Comparison of ENCODE assay signal across 8 cellular contexts in the genomic region with DNA sequence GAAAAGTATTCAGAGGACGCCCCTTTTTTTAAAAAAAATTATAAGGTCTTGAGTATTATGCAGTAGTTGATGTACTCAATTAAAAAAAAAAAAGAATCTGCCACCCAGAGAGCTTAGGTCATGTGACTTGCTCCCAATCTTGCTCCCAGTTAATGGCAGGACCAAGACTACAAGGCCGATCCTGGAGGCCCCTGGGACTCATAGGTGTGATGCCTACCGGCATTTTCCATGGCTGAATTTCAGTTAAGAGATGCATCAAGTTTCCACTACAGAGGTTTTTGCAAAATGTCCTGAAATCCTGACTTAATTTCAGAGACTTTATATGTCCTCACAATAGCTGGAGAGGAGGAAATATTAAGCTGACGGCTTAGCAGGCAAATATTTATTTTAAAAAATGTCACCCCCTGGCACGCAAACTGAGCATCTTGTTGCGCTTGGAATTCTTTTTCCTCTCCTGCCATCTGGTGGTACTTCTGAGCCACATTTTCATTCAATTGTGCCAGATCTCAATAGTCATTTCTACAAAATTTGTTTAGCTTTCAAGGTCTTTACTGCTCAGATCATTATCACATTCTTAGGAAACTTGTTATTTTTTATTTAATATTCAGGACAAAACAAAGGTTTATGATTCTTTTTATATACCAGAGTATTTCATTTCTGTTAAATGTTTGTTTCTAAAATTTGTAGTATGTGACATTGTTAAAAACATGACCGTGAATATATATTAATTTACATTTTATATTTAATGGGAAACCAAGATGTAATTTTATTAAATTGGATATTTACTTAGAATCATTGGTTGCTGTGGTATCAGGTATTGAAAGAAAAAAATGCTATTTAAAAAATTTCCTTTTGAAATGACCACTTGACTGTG.
DNase-seq lines count a peak whose midpoint lies in the region; ATAC-seq and TF ChIP-seq lines count a peak whose summit lies in the region.

No MANE protein-coding gene starts in this region.

- H3K27ac ChIP-seq in HEK293 (ENCODE audit: extremely low read depth, low read depth, low read length) (no peak overlapping the region), RWPE1 (no peak overlapping the region)

- no peaks in the 10 kb centered on the region; the same call in 1 of the 2 replicates for H3K4me1 ChIP-seq in HEK293 (ENCODE audit: control insufficient read depth, insufficient read depth, low read length)

- no peaks in the 10 kb centered on the region for H3K36me3 ChIP-seq in HEK293 (ENCODE audit: control insufficient read depth in 2 of 2, insufficient read depth in 1 of 2, low read length in 2 of 2)

- POLR2A ChIA-PET in HEK293 (lab: Yijun Ruan, JAX): no interaction called here
- POLR2A ChIA-PET in RWPE1 (lab: Yijun Ruan, JAX; ENCODE audit: low non-redundant PET): no interaction called here

- CTCF ChIA-PET in HEK293 (lab: Yijun Ruan, JAX): interaction anchor here (0.6 to 2.3 kb wide), 15 partner anchors 15 to 687 kb away, joined by 3 to 12 read pairs (median 4); no protein-coding TSS in a partner anchor
- CTCF ChIA-PET in RWPE1 (lab: Yijun Ruan, JAX): interaction anchor here (0.6 to 1.4 kb wide), 7 partner anchors 12 to 761 kb away, joined by 3 to 4 read pairs (median 3); no protein-coding TSS in a partner anchor

- H3K9me3 ChIP-seq in HEK293 (ENCODE audit: control insufficient read depth, insufficient read depth, low read depth, low read length): no peaks in the 10 kb centered on the region

- peak; percentile 4 to 14 for DNase-seq in AML-193 (lab: John Stamatoyannopoulos, UW)
- DNase-seq in RWPE1 (ENCODE audit: low spot score): peak; percentile 34
- DNase-seq in fibroblast of pulmonary artery (ENCODE audit: low read depth): peak; percentile 82
- DNase-seq in retinal pigment epithelial cell (ENCODE audit: low read depth): no peak
- DNase-seq in stimulated activated CD4-positive, alpha-beta T cell treated with anti-CD3 and anti-CD28 coated beads, Interleukin-2, amount 100 ng/mL, for 24 hours: no peak
- DNase-seq in GDM1 (lab: John Stamatoyannopoulos, UW): no peak

- ATAC-seq in GM19395 (IDR thresholded peaks at IDR 0.05; ENCODE audit: unreplicated experiment): no peak

- H3K4me3 ChIP-seq in HEK293 (ENCODE audit: low read depth, low read length) (no peak overlapping the region), fibroblast of pulmonary artery (replicated peaks; ENCODE audit: low read depth, low read length) (no peak overlapping the region), retinal pigment epithelial cell (ENCODE audit: low read length) (no peak overlapping the region)

- TF ChIP-seq CTCF in HEK293 (tag by site-specific recombination; IDR thresholded peaks at IDR 0.05) (peak; percentile 64; the same call in 1 of the 2 replicates), RWPE1 (conservative IDR thresholded peaks at IDR 0.05; ENCODE audit: low read depth) (peak; percentile 72), fibroblast of pulmonary artery (IDR thresholded peaks at IDR 0.05; ENCODE audit: low read length, missing control alignments) (peak; percentile 72), retinal pigment epithelial cell (conservative IDR thresholded peaks at IDR 0.05; ENCODE audit: low read depth, low read length) (peak; percentile 65)

TF ChIP-seq in HEK293, 187 proteins besides CTCF, POLR2A, EP300 and RAD21:
- TF ChIP-seq ZNF335 (tag by site-specific recombination; conservative IDR thresholded peaks at IDR 0.05) (peak; percentile 63), YY2 (tag by site-specific recombination; IDR thresholded peaks at IDR 0.05) (0 out of 2 replicates have a peak, but pooled peaks have one; percentile 28), KLF1 (tag by site-specific recombination; IDR thresholded peaks at IDR 0.05) (no peak), ZNF654 (tag by site-specific recombination; IDR thresholded peaks at IDR 0.05; ENCODE audit: low read depth) (peak; percentile 94), ZBTB8A (tag by site-specific recombination; IDR thresholded peaks at IDR 0.05) (no peak; the same call in 1 of the 2 replicates), SCRT2 (tag by site-specific recombination; IDR thresholded peaks at IDR 0.05) (peak; percentile 94), FEZF1 (tag by site-specific recombination; IDR thresholded peaks at IDR 0.05) (peak; percentile 49; the same call in 1 of the 2 replicates), IKZF3 (tag by site-specific recombination; IDR thresholded peaks at IDR 0.05) (0 out of 2 replicates have a peak, but pooled peaks have one; percentile 53), ZNF10 (tag by site-specific recombination; IDR thresholded peaks at IDR 0.05) (no peak), ZFP69B (tag by site-specific recombination; IDR thresholded peaks at IDR 0.05) (0 out of 2 replicates have a peak, but pooled peaks have one; percentile 40), ZSCAN30 (tag by site-specific recombination; IDR thresholded peaks at IDR 0.05) (0 out of 2 replicates have a peak, but pooled peaks have one; percentile 16), ZNF558 (tag by site-specific recombination; IDR thresholded peaks at IDR 0.05) (peak; percentile 49; the same call in 1 of the 2 replicates), ZNF660 (tag by site-specific recombination; IDR thresholded peaks at IDR 0.05) (0 out of 2 replicates have a peak, but pooled peaks have one; percentile 14), ZNF184 (tag by site-specific recombination; IDR thresholded peaks at IDR 0.05) (peak; percentile 13; the same call in 1 of the 2 replicates), ZNF16 (tag by site-specific recombination; IDR thresholded peaks at IDR 0.05; ENCODE audit: low read depth) (no peak), ZBTB20 (tag by site-specific recombination; IDR thresholded peaks at IDR 0.05) (peak; percentile 43; the same call in 1 of the 2 replicates), GLIS2 (tag by site-specific recombination; IDR thresholded peaks at IDR 0.05) (0 out of 2 replicates have a peak, but pooled peaks have one; percentile 13), ZBTB17 (tag by site-specific recombination; IDR thresholded peaks at IDR 0.05) (peak; percentile 62), ZNF302 (tag by site-specific recombination; IDR thresholded peaks at IDR 0.05; ENCODE audit: low read depth) (no peak), GLIS1 (tag by site-specific recombination; IDR thresholded peaks at IDR 0.05) (peak; percentile 52; the same call in 1 of the 2 replicates)
- TF ChIP-seq, protein P1, sequence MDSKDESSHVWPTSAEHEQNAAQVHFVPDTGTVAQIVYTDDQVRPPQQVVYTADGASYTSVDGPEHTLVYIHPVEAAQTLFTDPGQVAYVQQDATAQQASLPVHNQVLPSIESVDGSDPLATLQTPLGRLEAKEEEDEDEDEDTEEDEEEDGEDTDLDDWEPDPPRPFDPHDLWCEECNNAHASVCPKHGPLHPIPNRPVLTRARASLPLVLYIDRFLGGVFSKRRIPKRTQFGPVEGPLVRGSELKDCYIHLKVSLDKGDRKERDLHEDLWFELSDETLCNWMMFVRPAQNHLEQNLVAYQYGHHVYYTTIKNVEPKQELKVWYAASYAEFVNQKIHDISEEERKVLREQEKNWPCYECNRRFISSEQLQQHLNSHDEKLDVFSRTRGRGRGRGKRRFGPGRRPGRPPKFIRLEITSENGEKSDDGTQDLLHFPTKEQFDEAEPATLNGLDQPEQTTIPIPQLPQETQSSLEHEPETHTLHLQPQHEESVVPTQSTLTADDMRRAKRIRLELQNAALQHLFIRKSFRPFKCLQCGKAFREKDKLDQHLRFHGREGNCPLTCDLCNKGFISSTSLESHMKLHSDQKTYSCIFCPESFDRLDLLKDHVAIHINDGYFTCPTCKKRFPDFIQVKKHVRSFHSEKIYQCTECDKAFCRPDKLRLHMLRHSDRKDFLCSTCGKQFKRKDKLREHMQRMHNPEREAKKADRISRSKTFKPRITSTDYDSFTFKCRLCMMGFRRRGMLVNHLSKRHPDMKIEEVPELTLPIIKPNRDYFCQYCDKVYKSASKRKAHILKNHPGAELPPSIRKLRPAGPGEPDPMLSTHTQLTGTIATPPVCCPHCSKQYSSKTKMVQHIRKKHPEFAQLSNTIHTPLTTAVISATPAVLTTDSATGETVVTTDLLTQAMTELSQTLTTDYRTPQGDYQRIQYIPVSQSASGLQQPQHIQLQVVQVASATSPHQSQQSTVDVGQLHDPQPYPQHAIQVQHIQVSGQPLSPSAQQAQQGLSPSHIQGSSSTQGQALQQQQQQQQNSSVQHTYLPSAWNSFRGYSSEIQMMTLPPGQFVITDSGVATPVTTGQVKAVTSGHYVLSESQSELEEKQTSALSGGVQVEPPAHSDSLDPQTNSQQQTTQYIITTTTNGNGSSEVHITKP (tag by site-specific recombination; IDR thresholded peaks at IDR 0.05): peak; percentile 70
- TF ChIP-seq, protein P2, sequence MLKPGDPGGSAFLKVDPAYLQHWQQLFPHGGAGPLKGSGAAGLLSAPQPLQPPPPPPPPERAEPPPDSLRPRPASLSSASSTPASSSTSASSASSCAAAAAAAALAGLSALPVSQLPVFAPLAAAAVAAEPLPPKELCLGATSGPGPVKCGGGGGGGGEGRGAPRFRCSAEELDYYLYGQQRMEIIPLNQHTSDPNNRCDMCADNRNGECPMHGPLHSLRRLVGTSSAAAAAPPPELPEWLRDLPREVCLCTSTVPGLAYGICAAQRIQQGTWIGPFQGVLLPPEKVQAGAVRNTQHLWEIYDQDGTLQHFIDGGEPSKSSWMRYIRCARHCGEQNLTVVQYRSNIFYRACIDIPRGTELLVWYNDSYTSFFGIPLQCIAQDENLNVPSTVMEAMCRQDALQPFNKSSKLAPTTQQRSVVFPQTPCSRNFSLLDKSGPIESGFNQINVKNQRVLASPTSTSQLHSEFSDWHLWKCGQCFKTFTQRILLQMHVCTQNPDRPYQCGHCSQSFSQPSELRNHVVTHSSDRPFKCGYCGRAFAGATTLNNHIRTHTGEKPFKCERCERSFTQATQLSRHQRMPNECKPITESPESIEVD (tag by site-specific recombination; IDR thresholded peaks at IDR 0.05): peak; percentile 65

Comparison
In these comparisons a context has a peak if more than half of its experiments do, and no peak if none do; other contexts are left out.
1. DNase-seq: peak in AML-193 (2 of 2), RWPE1 (single experiment) and fibroblast of pulmonary artery (single experiment); none in retinal pigment epithelial cell (single experiment), stimulated activated CD4-positive, alpha-beta T cell treated with anti-CD3 and anti-CD28 coated beads, Interleukin-2, amount 100 ng/mL, for 24 hours (0 of 2) and GDM1 (single experiment).
2. Peak in every context shown above with its lines, with median percentiles within 50 percentile points of each other: CTCF ChIP-seq.